In genomic region chrX:84187501-84188319, GRCh38 we compare ENCODE assay signal across 9 cellular contexts. TPM values are rescaled to one million over a fixed set of nuclear protein-coding genes. Genes with fewer than 3 reads are reported as not detected.
DNase-seq lines count a peak whose midpoint lies in the region; ATAC-seq and TF ChIP-seq lines count a peak whose summit lies in the region.
"Had no signal": no experiment of that assay in that cellular context is flagged by ENCODE, and none has a peak within 500 bp of the region (broad histone marks: within the 10 kb centered on the region; RNA-seq: fewer than 3 reads in every experiment).

Gene RPS6KA6 (minus strand): TSS chrX:84188199. CDS start chrX:84187899, 300 bp downstream.

- peak within 1 kb of the TSS; percentile 51 for H3K27ac Mint-ChIP-seq in central memory CD8-positive, alpha-beta T cell (ENCODE audit: low read depth)

- no peak for ATAC-seq in central memory CD8-positive, alpha-beta T cell (replicated peaks; ENCODE audit: extremely low read depth, poor library complexity, severe bottlenecking)
- ATAC-seq in left lobe of liver (peak; percentile 69), GM21381 (IDR thresholded peaks at IDR 0.05; ENCODE audit: unreplicated experiment) (no peak)

- H3K4me1 ChIP-seq in stomach, result no peaks in the 10 kb centered on the region

- H3K27me3 Mint-ChIP-seq in central memory CD8-positive, alpha-beta T cell, result no peaks in the 10 kb centered on the region

- WGBS in stomach, 5 donors, result 1 to 35% (median 10%) methylated on average over 13 to 67 of the region's 83 CpGs

- H3K4me1 Mint-ChIP-seq in central memory CD8-positive, alpha-beta T cell, result no peaks in the 10 kb centered on the region

- no peak within 1 kb of the TSS for H3K4me3 Mint-ChIP-seq in central memory CD8-positive, alpha-beta T cell

- no peaks in the 10 kb centered on the region for H3K27me3 ChIP-seq in stomach

- H3K9me3 ChIP-seq in stomach, result no peaks in the 10 kb centered on the region

- no peak for TF ChIP-seq CTCF in HFF-Myc (IDR thresholded peaks at IDR 0.05; ENCODE audit: low read depth, low read length, missing control alignments)
- no peak for TF ChIP-seq CTCF in stomach (IDR thresholded peaks at IDR 0.05)

- H3K27ac ChIP-seq in stomach, result peak within 1 kb of the TSS; percentile 10 to 73 (median 32)

- peak; percentile 24 for DNase-seq in GM03348 (ENCODE audit: low spot score)
- no peak for DNase-seq in HFF-Myc (ENCODE audit: extremely low read depth, low read depth)
- DNase-seq in NCI-H69 (lab: John Stamatoyannopoulos, UW), result peak; percentile 76
- DNase-seq in central memory CD8-positive, alpha-beta T cell (ENCODE audit: low spot score in 2 of 2), result no peak
- DNase-seq in left lobe of liver (ENCODE audit: low spot score), result no peak
- no peak for DNase-seq in stomach
- DNase-seq in mesenteric fat pad (ENCODE audit: low spot score), result no peak

- no peak for TF ChIP-seq EP300 in stomach (IDR thresholded peaks at IDR 0.05)

- H3K4me3 ChIP-seq in HFF-Myc (replicated peaks; ENCODE audit: low read depth, low read length), result peak within 1 kb of the TSS; percentile 52
- H3K4me3 ChIP-seq in stomach, result peak within 1 kb of the TSS; percentile 53 to 65 (median 57)

- no peaks in the 10 kb centered on the region for H3K36me3 Mint-ChIP-seq in central memory CD8-positive, alpha-beta T cell (ENCODE audit: insufficient read depth)

- H3K36me3 ChIP-seq in stomach, result no peaks in the 10 kb centered on the region

- intact Hi-C loops in stomach (cut with DNase I; ENCODE audit: low total_unique reads), result no loop called here

- peaks cover 9% of the 10 kb centered on the region for H3K9me3 Mint-ChIP-seq in central memory CD8-positive, alpha-beta T cell

- TF ChIP-seq POLR2A in stomach (IDR thresholded peaks at IDR 0.05), result no peak

RNA-seq across cellular contexts. Expression of gene RPS6KA6, which starts in this region (rescaled TPM):
- 0.58 TPM for total RNA-seq in left lobe of liver
- 10 to 100 TPM in 2 of 5 donors, 1 to 10 TPM in 1, under 1 TPM in 2; 0.29 to 22.3 (median 1.2) TPM for total RNA-seq in stomach
- polyA plus RNA-seq in stomach, result 1 to 10 TPM in 1 of 3 donors, under 1 TPM in 2; 0.81 to 1.5 (median 0.95) TPM
- total RNA-seq in mesenteric fat pad, result 0.39 TPM
- total RNA-seq: RPMI7951 had no signal

Comparison
In these comparisons a context has a peak if more than half of its experiments do, and no peak if none do; other contexts are left out.
1. Peak in ATAC-seq in left lobe of liver; RNA of the gene not detected or under 1 TPM.
2. DNase-seq: peak in GM03348 (single experiment) and NCI-H69 (single experiment); none in HFF-Myc (single experiment), central memory CD8-positive, alpha-beta T cell (0 of 2), left lobe of liver (single experiment), stomach (single experiment) and mesenteric fat pad (single experiment).